ENCODE assay signal across 1 cellular context in the genomic region with DNA sequence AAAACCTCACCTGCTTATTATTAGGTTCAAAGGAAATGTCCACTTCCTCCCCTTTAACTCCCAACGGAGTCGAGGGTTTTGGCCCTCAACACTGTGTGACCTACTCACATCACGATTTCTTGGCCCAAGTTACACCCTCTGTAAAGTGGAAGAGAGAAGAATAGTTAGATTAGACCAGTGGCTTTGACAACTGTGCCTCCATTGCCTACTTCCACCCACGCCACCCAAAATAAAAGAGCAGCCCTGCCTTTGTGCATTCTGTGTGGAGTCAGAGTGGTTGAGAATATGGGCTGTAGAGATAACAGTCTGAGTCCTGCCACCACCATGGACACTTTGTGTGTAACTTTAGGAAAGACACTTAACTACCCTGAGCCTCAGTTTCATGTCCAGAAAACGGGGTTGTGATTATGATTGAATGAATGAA.
TF ChIP-seq lines count a peak whose summit lies in the region.

No MANE protein-coding gene starts in this region.

TF ChIP-seq in K562, 482 proteins besides CTCF, POLR2A, EP300 and RAD21 (continued from another document and continues in another):
- TF ChIP-seq RFX7 (CRISPR knock-in tag; IDR thresholded peaks at IDR 0.05) (0 out of 2 replicates have a peak, but pooled peaks have one; percentile 24), ZBTB12 (CRISPR knock-in tag; IDR thresholded peaks at IDR 0.05) (peak; percentile 54), TAF7 (tag; IDR thresholded peaks at IDR 0.05) (no peak), ZNF778 (CRISPR knock-in tag; IDR thresholded peaks at IDR 0.05) (no peak), HSF4 (CRISPR knock-in tag; IDR thresholded peaks at IDR 0.05; ENCODE audit: borderline replicate concordance) (peak; percentile 94), MAZ (CRISPR knock-in tag; conservative IDR thresholded peaks at IDR 0.05 in 1 of 2, IDR thresholded peaks at IDR 0.05 in 1 of 2) (peak in 1 of 2 experiments; percentile 87; a peak in 2 of 4 replicates), ZNF23 (CRISPR knock-in tag; IDR thresholded peaks at IDR 0.05) (peak; percentile 62), DMBX1 (CRISPR knock-in tag; IDR thresholded peaks at IDR 0.05; ENCODE audit: borderline replicate concordance) (peak; percentile 97), LEF1 (IDR thresholded peaks at IDR 0.05) (peak; percentile 69; the same call in 1 of the 2 replicates), ZNF134 (CRISPR knock-in tag; conservative IDR thresholded peaks at IDR 0.05) (peak; percentile 69), THAP7 (CRISPR knock-in tag; IDR thresholded peaks at IDR 0.05) (no peak), CLOCK (CRISPR knock-in tag; IDR thresholded peaks at IDR 0.05; ENCODE audit: borderline replicate concordance) (no peak), CAMTA2 (CRISPR knock-in tag; conservative IDR thresholded peaks at IDR 0.05) (0 out of 2 replicates have a peak, but pooled peaks have one; percentile 69), NFE2L1 (tag; IDR thresholded peaks at IDR 0.05; ENCODE audit: borderline replicate concordance, low read depth) (peak; percentile 40; the same call in 1 of the 2 replicates), SETDB1 (IDR thresholded peaks at IDR 0.05; ENCODE audit: low read length) (no peak), TCFL5 (CRISPR knock-in tag; conservative IDR thresholded peaks at IDR 0.05) (peak; percentile 77; the same call in 1 of the 2 replicates), NUFIP1 (IDR thresholded peaks at IDR 0.05; ENCODE audit: partially characterized antibody) (no peak), FUS (optimal IDR thresholded peaks at IDR 0.05; ENCODE audit: low read depth, low read length) (no peak), ZNF75A (CRISPR knock-in tag; IDR thresholded peaks at IDR 0.05) (peak; percentile 48; the same call in 1 of the 2 replicates), ZNF668 (CRISPR knock-in tag; IDR thresholded peaks at IDR 0.05) (peak; percentile 91), ZNF277 (CRISPR knock-in tag; IDR thresholded peaks at IDR 0.05; ENCODE audit: borderline replicate concordance) (no peak), PURB (CRISPR knock-in tag; IDR thresholded peaks at IDR 0.05; ENCODE audit: low read depth) (no peak), BRD4 (IDR thresholded peaks at IDR 0.05) (no peak), CREB1 (IDR thresholded peaks at IDR 0.05) (peak; percentile 27; the same call in 1 of the 2 replicates), CREB1 (CRISPR knock-in tag; IDR thresholded peaks at IDR 0.05) (no peak), AFF4 (CRISPR knock-in tag; IDR thresholded peaks at IDR 0.05) (no peak), KLF13 (tag; IDR thresholded peaks at IDR 0.05; ENCODE audit: borderline replicate concordance, low read depth) (peak; percentile 58; the same call in 1 of the 2 replicates), NBN (IDR thresholded peaks at IDR 0.05; ENCODE audit: low read depth) (no peak), FOXJ3 (CRISPR knock-in tag; IDR thresholded peaks at IDR 0.05) (no peak), YY1 (IDR thresholded peaks at IDR 0.05; ENCODE audit: borderline replicate concordance in 1 of 3, control insufficient read depth in 1 of 3, extremely low read depth in 1 of 3, insufficient read depth in 3 of 3, insufficient read length in 1 of 3, insufficient replicate concordance in 2 of 3, low read depth in 1 of 3, low read length in 2 of 3) (peak in 1 of 3 experiments; percentile 73), CBFA2T2 (conservative IDR thresholded peaks at IDR 0.05) (peak; percentile 36), RBM14 (IDR thresholded peaks at IDR 0.05; ENCODE audit: borderline replicate concordance, insufficient read depth, low read depth, low read length) (no peak), ZNF239 (CRISPR knock-in tag; IDR thresholded peaks at IDR 0.05) (peak; percentile 81), HDAC3 (IDR thresholded peaks at IDR 0.05; ENCODE audit: borderline replicate concordance, partially characterized antibody) (no peak), POLR2H (tag; IDR thresholded peaks at IDR 0.05; ENCODE audit: low read depth) (peak; percentile 53; the same call in 1 of the 2 replicates), ARHGAP35 (IDR thresholded peaks at IDR 0.05; ENCODE audit: partially characterized antibody) (no peak), HDAC8 (tag; IDR thresholded peaks at IDR 0.05) (0 out of 2 replicates have a peak, but pooled peaks have one; percentile 66), PBX2 (CRISPR knock-in tag; IDR thresholded peaks at IDR 0.05; ENCODE audit: low read depth) (no peak), PBX2 (tag; conservative IDR thresholded peaks at IDR 0.05; ENCODE audit: low read depth) (0 out of 2 replicates have a peak, but pooled peaks have one; percentile 25), TCF3 (CRISPR knock-in tag; IDR thresholded peaks at IDR 0.05) (peak; percentile 66), MCM2 (IDR thresholded peaks at IDR 0.05; ENCODE audit: low read depth) (no peak), HDAC2 (IDR thresholded peaks at IDR 0.05) (0 out of 2 replicates have a peak, but pooled peaks have one; percentile 32), MTA3 (IDR thresholded peaks at IDR 0.05; ENCODE audit: borderline replicate concordance) (peak; percentile 61; the same call in 1 of the 2 replicates), E2F1 (CRISPR knock-in tag; IDR thresholded peaks at IDR 0.05) (no peak), ZNF232 (CRISPR knock-in tag; IDR thresholded peaks at IDR 0.05) (no peak), ZNF589 (CRISPR knock-in tag; IDR thresholded peaks at IDR 0.05; ENCODE audit: low read depth) (peak; percentile 76), MTA2 (IDR thresholded peaks at IDR 0.05; ENCODE audit: low read depth) (peak; percentile 22; the same call in 1 of the 2 replicates), KLF1 (tag; IDR thresholded peaks at IDR 0.05) (no peak)
- TF ChIP-seq, protein P1, sequence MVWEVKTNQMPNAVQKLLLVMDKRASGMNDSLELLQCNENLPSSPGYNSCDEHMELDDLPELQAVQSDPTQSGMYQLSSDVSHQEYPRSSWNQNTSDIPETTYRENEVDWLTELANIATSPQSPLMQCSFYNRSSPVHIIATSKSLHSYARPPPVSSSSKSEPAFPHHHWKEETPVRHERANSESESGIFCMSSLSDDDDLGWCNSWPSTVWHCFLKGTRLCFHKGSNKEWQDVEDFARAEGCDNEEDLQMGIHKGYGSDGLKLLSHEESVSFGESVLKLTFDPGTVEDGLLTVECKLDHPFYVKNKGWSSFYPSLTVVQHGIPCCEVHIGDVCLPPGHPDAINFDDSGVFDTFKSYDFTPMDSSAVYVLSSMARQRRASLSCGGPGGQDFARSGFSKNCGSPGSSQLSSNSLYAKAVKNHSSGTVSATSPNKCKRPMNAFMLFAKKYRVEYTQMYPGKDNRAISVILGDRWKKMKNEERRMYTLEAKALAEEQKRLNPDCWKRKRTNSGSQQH (CRISPR knock-in tag; IDR thresholded peaks at IDR 0.05), result peak; percentile 74; the same call in 1 of the 2 replicates
- TF ChIP-seq, protein P2, sequence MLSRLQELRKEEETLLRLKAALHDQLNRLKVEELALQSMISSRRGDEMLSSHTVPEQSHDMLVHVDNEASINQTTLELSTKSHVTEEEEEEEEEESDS (CRISPR knock-in tag; IDR thresholded peaks at IDR 0.05), result no peak
- TF ChIP-seq, protein P3, sequence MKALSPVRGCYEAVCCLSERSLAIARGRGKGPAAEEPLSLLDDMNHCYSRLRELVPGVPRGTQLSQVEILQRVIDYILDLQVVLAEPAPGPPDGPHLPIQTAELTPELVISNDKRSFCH (CRISPR knock-in tag; IDR thresholded peaks at IDR 0.05), result peak; percentile 69; the same call in 1 of the 2 replicates
- TF ChIP-seq, protein P3 (tag; IDR thresholded peaks at IDR 0.05), result peak; percentile 96
